ENCODE assay signal across 27 cellular contexts in genomic region chr6:158053377-158054313, GRCh38.
DNase-seq lines count a peak whose midpoint lies in the region; ATAC-seq and TF ChIP-seq lines count a peak whose summit lies in the region.
"Had no signal": no experiment of that assay in that cellular context is flagged by ENCODE, and none has a peak within 500 bp of the region (broad histone marks: within the 10 kb centered on the region; RNA-seq: fewer than 3 reads in every experiment).

No MANE protein-coding gene starts in this region.

- no peak for ATAC-seq in IMR-90 (ENCODE audit: low read depth)
- ATAC-seq: activated CD8-positive, alpha-beta T cell treated with anti-CD3 and anti-CD28 coated beads, Interleukin-2, amount 10 ng/mL, durations not matched to agents 7 days and 5 days; stimulated activated memory B cell treated with anti-CD40 and anti-IgM and Interleukin-4, amounts not matched to agents 10 μg/mL and 1 μg/mL and 100 μg/mL, for 72 hours; T-helper 17 cell had no signal

- peak overlapping the region; percentile 44 for H2AK9ac ChIP-seq in IMR-90 (replicated peaks; ENCODE audit: low read depth, low read length, poor library complexity)

- H3K9ac ChIP-seq in IMR-90 (ENCODE audit: low read depth, low read length) (no peak overlapping the region), mesenchymal stem cell (ENCODE audit: low read length) (no peak overlapping the region)
- H3K9ac ChIP-seq: BLaER1 treated with 17β-estradiol and CSF1 and Interleukin-3, amounts not matched to agents 10 nM and 100 nM had no signal

- H3K18ac ChIP-seq in IMR-90 (ENCODE audit: low read depth, low read length), result no peak overlapping the region
- no peak overlapping the region for H3K18ac ChIP-seq in mesenchymal stem cell (ENCODE audit: low read depth in 1 of 2, low read length in 2 of 2)

- H3K4me2 ChIP-seq in IMR-90 (ENCODE audit: low read depth, low read length) (no peak overlapping the region), mesenchymal stem cell (ENCODE audit: low read length, poor library complexity, severe bottlenecking) (no peak overlapping the region)
- H3K4me2 ChIP-seq: BLaER1 treated with 17β-estradiol and CSF1 and Interleukin-3, amounts not matched to agents 10 nM and 100 nM had no signal

- dilution Hi-C loops in IMR-90 (cut with HindIII; ENCODE audit: low sequenced_read_pairs, unreplicated experiment), result no loop called here

- no peak for TF ChIP-seq POLR2A in IMR-90 (IDR thresholded peaks at IDR 0.05; ENCODE audit: low read depth, low read length)

- TF ChIP-seq CTCF in HEK293 (tag by site-specific recombination; IDR thresholded peaks at IDR 0.05) (no peak), IMR-90 (conservative IDR thresholded peaks at IDR 0.05; ENCODE audit: low read depth, low read length) (no peak)

- TF ChIP-seq RAD21 in IMR-90 (IDR thresholded peaks at IDR 0.05; ENCODE audit: low read length), result no peak

- H4K8ac ChIP-seq in IMR-90 (ENCODE audit: low read depth in 2 of 2, low read length in 2 of 2), result no peak overlapping the region
- H4K8ac ChIP-seq in mesenchymal stem cell (ENCODE audit: low read length), result no peak overlapping the region

- WGBS in IMR-90 (ENCODE audit: extremely low coverage in 2 of 2, insufficient read length in 1 of 2), 2 experiments, result 63% methylated on average over 2 of the region's 2 CpGs; no CpG with 5 or more reads in 1 of the 2 experiments
- WGBS in mesenchymal stem cell, result 47% methylated on average over 2 of the region's 2 CpGs

- H4K5ac ChIP-seq in IMR-90 (ENCODE audit: low read depth, low read length), result no peak overlapping the region

- H3K27me3 Mint-ChIP-seq in activated naive CD4-positive, alpha-beta T cell treated with anti-CD3 and anti-CD28 coated beads, Interleukin-2, amount 50 U/mL, for 24 hours, result no peaks in the 10 kb centered on the region
- H3K27me3 Mint-ChIP-seq: naive B cell; stimulated activated memory B cell treated with anti-CD40 and anti-IgM and Interleukin-4, amounts not matched to agents 10 μg/mL and 1 μg/mL and 100 μg/mL, for 72 hours; T-helper 17 cell; type B pancreatic cell had no signal

- no peak overlapping the region for H3K56ac ChIP-seq in IMR-90 (ENCODE audit: extremely low read depth, insufficient read depth, low read length)

- peak overlapping the region; percentile 61 for H3K27ac Mint-ChIP-seq in activated naive CD4-positive, alpha-beta T cell treated with anti-CD3 and anti-CD28 coated beads, Interleukin-2, amount 50 U/mL, for 24 hours
- H3K27ac Mint-ChIP-seq: activated CD8-positive, alpha-beta T cell treated with anti-CD3 and anti-CD28 coated beads, Interleukin-2, amount 10 ng/mL, durations not matched to agents 7 days and 5 days; stimulated activated memory B cell treated with anti-CD40 and anti-IgM and Interleukin-4, amounts not matched to agents 10 μg/mL and 1 μg/mL and 100 μg/mL, for 72 hours; T-helper 17 cell; type B pancreatic cell had no signal

- H3K79me1 ChIP-seq in IMR-90 (ENCODE audit: low read depth in 1 of 2, low read length in 2 of 2) (peaks cover 30 to 63% of the 10 kb centered on the region in 2 experiments), mesenchymal stem cell (replicated peaks; ENCODE audit: low read length, poor library complexity, severe bottlenecking) (peaks cover 38% of the 10 kb centered on the region)

- no peak overlapping the region for H4K91ac ChIP-seq in IMR-90 (ENCODE audit: insufficient read depth, low read depth, low read length)
- peak overlapping the region; percentile 7 for H4K91ac ChIP-seq in mesenchymal stem cell (ENCODE audit: low read length)

- H2AK5ac ChIP-seq in IMR-90 (ENCODE audit: low read depth, low read length) (no peak overlapping the region), mesenchymal stem cell (ENCODE audit: low read length, severe bottlenecking) (no peak overlapping the region)

- in situ Hi-C loops in IMR-90 (cut with MboI; ENCODE audit: low sequenced_read_pairs), result no loop called here

- peaks cover 45% of the 10 kb centered on the region for H3K9me1 ChIP-seq in IMR-90 (ENCODE audit: insufficient read depth, low read length)

- H3K27ac ChIP-seq in HEK293 (ENCODE audit: extremely low read depth, low read depth, low read length) (no peak overlapping the region), IMR-90 (ENCODE audit: insufficient read depth, low read length) (no peak overlapping the region), mesenchymal stem cell (ENCODE audit: low read length, poor library complexity, severe bottlenecking) (no peak overlapping the region)
- H3K27ac ChIP-seq: BLaER1 treated with 17β-estradiol and CSF1 and Interleukin-3, amounts not matched to agents 10 nM and 100 nM; esophagus muscularis mucosa; Peyer's patch had no signal

- H3K14ac ChIP-seq in IMR-90 (replicated peaks; ENCODE audit: low read depth, low read length), result no peak overlapping the region
- no peak overlapping the region for H3K14ac ChIP-seq in mesenchymal stem cell (ENCODE audit: low read length in 2 of 2)

- H2BK5ac ChIP-seq in IMR-90 (ENCODE audit: low read depth, low read length, poor library complexity, severe bottlenecking) (peak overlapping the region; percentile 43), mesenchymal stem cell (ENCODE audit: low read depth, low read length, poor library complexity, severe bottlenecking) (no peak overlapping the region)

- no peak overlapping the region for H3K4ac ChIP-seq in IMR-90 (ENCODE audit: low read depth, low read length)
- H3K4ac ChIP-seq in mesenchymal stem cell (ENCODE audit: low read depth in 1 of 2, low read length in 2 of 2), result no peak overlapping the region

- no peak for DNase-seq in activated naive CD4-positive, alpha-beta T cell treated with anti-CD3 and anti-CD28 coated beads, Interleukin-2, amount 50 U/mL, for 16 hours
- DNase-seq in IMR-90 (no peak), mesenchymal stem cell (no peak)
- DNase-seq in NK-92 treated with Interleukin-12 subunit alpha and Interleukin-12 subunit beta, amount 100 ng/mL, for 24 hours (lab: John Stamatoyannopoulos, UW), result no peak
- no peak for DNase-seq in stimulated activated naive CD4-positive, alpha-beta T cell treated with Interleukin-2 at 50 U/mL for 16 hours (lab: John Stamatoyannopoulos, UW)
- DNase-seq: activated CD4-positive, CD25-positive, alpha-beta regulatory T cell; activated CD8-positive, alpha-beta T cell treated with anti-CD3 and anti-CD28 coated beads, Interleukin-2, amount 10 ng/mL, durations not matched to agents 7 days and 5 days; DMS153; foreskin fibroblast; head of caudate nucleus; islet precursor cell; KG1; midbrain; naive B cell; NCI-H1092 treated with DMSO at 0.1 percent for 48 hours; NCI-H187; NCI-H446 treated with DMSO at 0.1 percent for 48 hours; NCI-H774; Peyer's patch; SHP77; T-helper 17 cell had no signal

- no peak overlapping the region for H3K4me3 Mint-ChIP-seq in activated naive CD4-positive, alpha-beta T cell treated with anti-CD3 and anti-CD28 coated beads, Interleukin-2, amount 50 U/mL, for 24 hours
- H3K4me3 Mint-ChIP-seq: activated CD8-positive, alpha-beta T cell treated with anti-CD3 and anti-CD28 coated beads, Interleukin-2, amount 10 ng/mL, durations not matched to agents 7 days and 5 days; naive B cell; stimulated activated memory B cell treated with anti-CD40 and anti-IgM and Interleukin-4, amounts not matched to agents 10 μg/mL and 1 μg/mL and 100 μg/mL, for 72 hours; T-helper 17 cell; type B pancreatic cell had no signal

- H2BK120ac ChIP-seq in IMR-90 (ENCODE audit: low read depth, low read length), result no peak overlapping the region
- no peak overlapping the region for H2BK120ac ChIP-seq in mesenchymal stem cell (ENCODE audit: low read depth, low read length)

- POLR2A ChIA-PET in HEK293 (lab: Yijun Ruan, JAX) (no interaction called here), IMR-90 (lab: Charles Lee; ENCODE audit: unreplicated experiment) (no interaction called here)

- H3K27me3 ChIP-seq in IMR-90 (ENCODE audit: control insufficient read depth, insufficient read depth, low read length) (no peaks in the 10 kb centered on the region), mesenchymal stem cell (ENCODE audit: control insufficient read depth in 1 of 2, insufficient read depth in 1 of 2, low read length in 2 of 2) (no peaks in the 10 kb centered on the region)
- H3K27me3 ChIP-seq: esophagus muscularis mucosa, Peyer's patch had no signal

- H2BK20ac ChIP-seq in IMR-90 (ENCODE audit: low read depth, low read length), result no peak overlapping the region

- H2BK12ac ChIP-seq in mesenchymal stem cell (ENCODE audit: low read length in 2 of 2), result no peak overlapping the region

- no peaks in the 10 kb centered on the region for H3K9me3 ChIP-seq in HEK293 (ENCODE audit: control insufficient read depth, insufficient read depth, low read depth, low read length)
- H3K9me3 ChIP-seq in IMR-90 (ENCODE audit: control insufficient read depth, insufficient read depth, low read length), result no peaks in the 10 kb centered on the region
- no peaks in the 10 kb centered on the region for H3K9me3 ChIP-seq in mesenchymal stem cell (ENCODE audit: control insufficient read depth, low read length)
- H3K9me3 ChIP-seq: BLaER1 treated with 17β-estradiol and CSF1 and Interleukin-3, amounts not matched to agents 10 nM and 100 nM; esophagus muscularis mucosa; Peyer's patch had no signal

- no peaks in the 10 kb centered on the region for H4K20me1 ChIP-seq in IMR-90 (ENCODE audit: insufficient read depth, low read length)

- BruUV-seq in IMR-90 (replicated peaks; lab: Mats Ljungman, UMichigan), result no TSS peak

- H3K23ac ChIP-seq in IMR-90 (ENCODE audit: low read depth, low read length) (no peak overlapping the region), mesenchymal stem cell (ENCODE audit: low read length in 2 of 2) (no peak overlapping the region)

- CTCF ChIA-PET in HEK293 (lab: Yijun Ruan, JAX), result interaction anchor here (0.7 to 2.5 kb wide), 2 partner anchors 16 to 21 kb away, joined by 4 to 9 read pairs; no protein-coding TSS in a partner anchor
- CTCF ChIA-PET in IMR-90 (lab: Yijun Ruan, JAX), result no interaction called here

- no peak overlapping the region for H2BK15ac ChIP-seq in IMR-90 (ENCODE audit: low read depth, low read length)
- no peak overlapping the region for H2BK15ac ChIP-seq in mesenchymal stem cell (ENCODE audit: low read depth, poor library complexity, severe bottlenecking)

- H3K9me3 Mint-ChIP-seq in activated naive CD4-positive, alpha-beta T cell treated with anti-CD3 and anti-CD28 coated beads, Interleukin-2, amount 50 U/mL, for 24 hours, result no peaks in the 10 kb centered on the region
- H3K9me3 Mint-ChIP-seq: type B pancreatic cell had no signal

- no peak overlapping the region for H2AFZ ChIP-seq in IMR-90 (replicated peaks; ENCODE audit: low read length, poor library complexity)
- H2AFZ ChIP-seq in mesenchymal stem cell (ENCODE audit: low read depth, low read length), result no peak overlapping the region

- H3K4me3 ChIP-seq in HEK293 (ENCODE audit: low read depth, low read length) (no peak overlapping the region), IMR-90 (ENCODE audit: insufficient read depth, low read depth, low read length) (no peak overlapping the region), mesenchymal stem cell (ENCODE audit: insufficient read depth in 1 of 2, low read depth in 1 of 2, low read length in 2 of 2) (no peak overlapping the region)
- H3K4me3 ChIP-seq: BLaER1 treated with 17β-estradiol and CSF1 and Interleukin-3, amounts not matched to agents 10 nM and 100 nM; esophagus muscularis mucosa; Peyer's patch had no signal

- H3K4me1 ChIP-seq in HEK293 (ENCODE audit: control insufficient read depth, insufficient read depth, low read length), result no peaks in the 10 kb centered on the region
- peaks cover 23% of the 10 kb centered on the region for H3K4me1 ChIP-seq in IMR-90 (ENCODE audit: control insufficient read depth, insufficient read depth, low read length)
- H3K4me1 ChIP-seq in mesenchymal stem cell (ENCODE audit: control insufficient read depth, insufficient read depth, low read depth, low read length), result peaks cover 18% of the 10 kb centered on the region

- peaks cover 17% of the 10 kb centered on the region for H3K36me3 Mint-ChIP-seq in activated naive CD4-positive, alpha-beta T cell treated with anti-CD3 and anti-CD28 coated beads, Interleukin-2, amount 50 U/mL, for 24 hours
- H3K36me3 Mint-ChIP-seq: type B pancreatic cell had no signal

- peaks cover 0 to 22% of the 10 kb centered on the region in 2 experiments; a peak in 1 of 3 replicates for H3K36me3 ChIP-seq in HEK293 (ENCODE audit: control insufficient read depth in 2 of 2, insufficient read depth in 1 of 2, low read length in 2 of 2)
- H3K36me3 ChIP-seq in IMR-90 (ENCODE audit: control insufficient read depth, insufficient read depth, low read length), result peaks cover 31% of the 10 kb centered on the region
- peaks cover 55 to 58% of the 10 kb centered on the region in 2 experiments for H3K36me3 ChIP-seq in mesenchymal stem cell (ENCODE audit: control insufficient read depth in 1 of 2, insufficient read depth in 2 of 2, low read depth in 1 of 2, low read length in 2 of 2)
- H3K36me3 ChIP-seq: BLaER1 treated with 17β-estradiol and CSF1 and Interleukin-3, amounts not matched to agents 10 nM and 100 nM had no signal

- peaks cover 39% of the 10 kb centered on the region for H3K4me1 Mint-ChIP-seq in activated naive CD4-positive, alpha-beta T cell treated with anti-CD3 and anti-CD28 coated beads, Interleukin-2, amount 50 U/mL, for 24 hours

- intact Hi-C loops in IMR-90 (cut with micrococcal nuclease), result no loop called here
